In the genomic region with DNA sequence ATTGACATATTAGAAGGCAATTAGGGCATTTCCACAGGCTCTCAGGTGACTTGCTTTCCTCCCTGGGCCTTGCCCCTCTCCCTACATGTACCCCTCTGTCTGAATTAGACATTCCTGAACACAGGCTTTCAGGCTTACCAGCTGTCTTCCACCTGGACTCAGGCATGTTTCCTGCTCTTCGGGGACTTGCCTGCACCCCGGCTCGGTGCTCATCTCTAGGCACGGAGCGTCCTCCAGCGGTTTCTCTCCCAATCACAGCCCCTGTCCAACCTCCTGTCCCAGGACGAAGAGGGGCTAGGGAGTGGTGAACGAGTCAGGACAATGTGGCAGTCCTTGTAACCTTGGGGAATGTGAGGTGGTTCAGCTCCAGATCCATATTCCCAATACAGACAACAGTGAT, we compare ENCODE assay signal across 2 cellular contexts.
TF ChIP-seq lines count a peak whose summit lies in the region.

No MANE protein-coding gene starts in this region.

TF ChIP-seq in HCT116, 20 proteins besides CTCF, POLR2A, EP300 and RAD21 (continued from another document):
- TF ChIP-seq TCF7L2 (IDR thresholded peaks at IDR 0.05; ENCODE audit: borderline replicate concordance, extremely low read depth, insufficient read depth, insufficient read length): no peak
- no peak for TF ChIP-seq JUND (IDR thresholded peaks at IDR 0.05)
- TF ChIP-seq EGR1 (IDR thresholded peaks at IDR 0.05; ENCODE audit: low read depth): no peak
- TF ChIP-seq ZBTB33 (IDR thresholded peaks at IDR 0.05; ENCODE audit: extremely low read depth, insufficient replicate concordance, low read length): no peak
- TF ChIP-seq EZH2 (IDR thresholded peaks at IDR 0.05): no peak
- no peak for TF ChIP-seq ZNF274 (IDR thresholded peaks at IDR 0.05; ENCODE audit: low read depth, low read length)

TF ChIP-seq in SK-N-SH treated with all-trans-retinoic acid at 6 μM for 48 hours, 23 proteins besides CTCF, POLR2A, EP300 and RAD21 (continued from another document):
- no peak for TF ChIP-seq RARB (CRISPR knock-in tag; IDR thresholded peaks at IDR 0.05)
- TF ChIP-seq TOX (CRISPR knock-in tag; IDR thresholded peaks at IDR 0.05; ENCODE audit: borderline replicate concordance): no peak
- TF ChIP-seq BACH2 (CRISPR knock-in tag; IDR thresholded peaks at IDR 0.05; ENCODE audit: borderline replicate concordance): no peak
- no peak for TF ChIP-seq CSRNP3 (CRISPR knock-in tag; IDR thresholded peaks at IDR 0.05)
- no peak for TF ChIP-seq ARNTL (CRISPR knock-in tag; IDR thresholded peaks at IDR 0.05; ENCODE audit: borderline replicate concordance, low read depth)
- TF ChIP-seq, protein P1, sequence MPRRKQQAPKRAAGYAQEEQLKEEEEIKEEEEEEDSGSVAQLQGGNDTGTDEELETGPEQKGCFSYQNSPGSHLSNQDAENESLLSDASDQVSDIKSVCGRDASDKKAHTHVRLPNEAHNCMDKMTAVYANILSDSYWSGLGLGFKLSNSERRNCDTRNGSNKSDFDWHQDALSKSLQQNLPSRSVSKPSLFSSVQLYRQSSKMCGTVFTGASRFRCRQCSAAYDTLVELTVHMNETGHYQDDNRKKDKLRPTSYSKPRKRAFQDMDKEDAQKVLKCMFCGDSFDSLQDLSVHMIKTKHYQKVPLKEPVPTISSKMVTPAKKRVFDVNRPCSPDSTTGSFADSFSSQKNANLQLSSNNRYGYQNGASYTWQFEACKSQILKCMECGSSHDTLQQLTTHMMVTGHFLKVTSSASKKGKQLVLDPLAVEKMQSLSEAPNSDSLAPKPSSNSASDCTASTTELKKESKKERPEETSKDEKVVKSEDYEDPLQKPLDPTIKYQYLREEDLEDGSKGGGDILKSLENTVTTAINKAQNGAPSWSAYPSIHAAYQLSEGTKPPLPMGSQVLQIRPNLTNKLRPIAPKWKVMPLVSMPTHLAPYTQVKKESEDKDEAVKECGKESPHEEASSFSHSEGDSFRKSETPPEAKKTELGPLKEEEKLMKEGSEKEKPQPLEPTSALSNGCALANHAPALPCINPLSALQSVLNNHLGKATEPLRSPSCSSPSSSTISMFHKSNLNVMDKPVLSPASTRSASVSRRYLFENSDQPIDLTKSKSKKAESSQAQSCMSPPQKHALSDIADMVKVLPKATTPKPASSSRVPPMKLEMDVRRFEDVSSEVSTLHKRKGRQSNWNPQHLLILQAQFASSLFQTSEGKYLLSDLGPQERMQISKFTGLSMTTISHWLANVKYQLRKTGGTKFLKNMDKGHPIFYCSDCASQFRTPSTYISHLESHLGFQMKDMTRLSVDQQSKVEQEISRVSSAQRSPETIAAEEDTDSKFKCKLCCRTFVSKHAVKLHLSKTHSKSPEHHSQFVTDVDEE (CRISPR knock-in tag; IDR thresholded peaks at IDR 0.05): no peak
- TF ChIP-seq PATZ1 (CRISPR knock-in tag; IDR thresholded peaks at IDR 0.05; ENCODE audit: borderline replicate concordance): no peak
- no peak for TF ChIP-seq ZFP30 (CRISPR knock-in tag; IDR thresholded peaks at IDR 0.05)
- no peak for TF ChIP-seq ESRRG (CRISPR knock-in tag; IDR thresholded peaks at IDR 0.05)
- no peak for TF ChIP-seq GLIS3 (CRISPR knock-in tag; IDR thresholded peaks at IDR 0.05)
- TF ChIP-seq ZNF565 (CRISPR knock-in tag; conservative IDR thresholded peaks at IDR 0.05; ENCODE audit: low read depth): no peak
- TF ChIP-seq TCF4 (CRISPR knock-in tag; IDR thresholded peaks at IDR 0.05; ENCODE audit: borderline replicate concordance): no peak
- no peak for TF ChIP-seq ZNF8 (CRISPR knock-in tag; IDR thresholded peaks at IDR 0.05)
